7 cellular contexts compared by ENCODE assay signal in the genomic region with DNA sequence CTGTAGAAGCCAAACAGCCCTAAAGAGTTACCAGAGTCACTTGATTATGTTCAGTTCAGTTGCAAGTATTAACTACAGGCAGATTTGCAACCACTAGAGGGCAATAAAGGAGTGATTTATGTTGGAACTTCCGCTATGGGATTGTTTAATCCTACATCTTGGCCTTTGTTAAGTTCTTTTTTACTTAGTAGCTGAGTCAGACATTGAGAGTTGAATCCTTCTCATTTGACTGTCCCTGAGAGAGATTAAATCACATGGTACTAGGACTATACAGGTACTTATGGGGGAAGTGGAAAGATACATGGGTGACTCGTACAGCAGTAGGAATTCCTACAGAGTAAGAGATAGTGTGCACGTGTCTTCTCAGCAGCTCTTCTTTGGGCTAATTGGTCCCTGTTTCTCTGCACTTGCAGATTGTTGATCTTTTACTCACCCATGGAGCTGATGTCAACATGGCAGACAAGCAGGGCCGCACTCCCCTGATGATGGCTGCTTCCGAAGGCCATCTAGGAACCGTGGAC. TPM values are rescaled to one million over a fixed set of nuclear protein-coding genes. Genes with fewer than 3 reads are reported as not detected.
A peak's percentile ranks its signal among the peaks of the same experiment; 100 is the strongest.
DNase-seq lines count a peak whose midpoint lies in the region; ATAC-seq, FAIRE-seq and TF ChIP-seq lines count a peak whose summit lies in the region.

No MANE protein-coding gene starts in this region.

- peak overlapping the region in 1 of 9 donors; percentile 0 for H3K27ac Mint-ChIP-seq in naive thymus-derived CD4-positive, alpha-beta T cell

- TF ChIP-seq CTCF in LNCaP clone FGC (IDR thresholded peaks at IDR 0.05; ENCODE audit: control insufficient read depth, extremely low read depth, insufficient read depth): peak; percentile 64
- TF ChIP-seq CTCF in epithelial cell of proximal tubule (conservative IDR thresholded peaks at IDR 0.05; ENCODE audit: low read depth, low read length): peak; percentile 77

- peaks cover 0 to 6% (median 4%) of the 10 kb centered on the region in 7 donors for H3K4me1 Mint-ChIP-seq in naive thymus-derived CD4-positive, alpha-beta T cell

- POLR2A ChIA-PET in naive thymus-derived CD4-positive, alpha-beta T cell (lab: Charles Lee): no interaction called here

- H3K27me3 Mint-ChIP-seq in naive thymus-derived CD4-positive, alpha-beta T cell: peaks cover 0 to 18% (median 0%) of the 10 kb centered on the region in 5 donors

- no peaks in the 10 kb centered on the region for H3K9me3 Mint-ChIP-seq in naive thymus-derived CD4-positive, alpha-beta T cell

- H3K4me1 ChIP-seq in naive thymus-derived CD4-positive, alpha-beta T cell (ENCODE audit: control insufficient read depth in 2 of 2, insufficient read depth in 2 of 2, low read length in 2 of 2): no peaks in the 10 kb centered on the region
- H3K4me1 ChIP-seq in effector memory CD4-positive, alpha-beta T cell (ENCODE audit: control insufficient read depth, insufficient read depth, low read length, poor library complexity, severe bottlenecking): no peaks in the 10 kb centered on the region

- peak; percentile 57 for FAIRE-seq in RCC 7860 (lab: Jason Lieb, UNC)

- no peak overlapping the region for H3K4me3 ChIP-seq in LNCaP clone FGC (ENCODE audit: low read depth, low read length)
- H3K4me3 ChIP-seq in epithelial cell of proximal tubule (ENCODE audit: low read depth, low read length): no peak overlapping the region
- no peak overlapping the region for H3K4me3 ChIP-seq in naive thymus-derived CD4-positive, alpha-beta T cell (ENCODE audit: low read length)
- no peak overlapping the region for H3K4me3 ChIP-seq in effector memory CD4-positive, alpha-beta T cell (ENCODE audit: insufficient read depth, low read depth, low read length, poor library complexity, severe bottlenecking)

- intact Hi-C loops in naive thymus-derived CD4-positive, alpha-beta T cell (cut with micrococcal nuclease): loop anchor here (1.0 to 10.0 kb wide), 8 partner anchors 74 to 983 kb away; a partner anchor contains a TSS

- peaks cover 0 to 7% (median 5%) of the 10 kb centered on the region in 5 donors for H3K36me3 Mint-ChIP-seq in naive thymus-derived CD4-positive, alpha-beta T cell

- H3K4me3 Mint-ChIP-seq in naive thymus-derived CD4-positive, alpha-beta T cell: no peak overlapping the region

- in situ Hi-C loops in G401 (cut with HindIII; ENCODE audit: low sequenced_read_pairs): no loop called here

- CTCF ChIA-PET in naive thymus-derived CD4-positive, alpha-beta T cell (lab: Charles Lee): interaction anchor here (1.1 to 2.0 kb wide), 11 partner anchors 8 to 984 kb away, joined by 3 to 16 read pairs (median 4); no protein-coding TSS in a partner anchor

- H3K27me3 ChIP-seq in naive thymus-derived CD4-positive, alpha-beta T cell (ENCODE audit: control insufficient read depth in 2 of 2, insufficient read depth in 2 of 2, low read length in 2 of 2): no peaks in the 10 kb centered on the region
- no peaks in the 10 kb centered on the region for H3K27me3 ChIP-seq in effector memory CD4-positive, alpha-beta T cell (replicated peaks; ENCODE audit: control insufficient read depth, insufficient read depth, low read length, poor library complexity, severe bottlenecking)

- no peaks in the 10 kb centered on the region for H3K9me3 ChIP-seq in naive thymus-derived CD4-positive, alpha-beta T cell (ENCODE audit: control insufficient read depth in 2 of 3, low read length in 3 of 3)
- no peaks in the 10 kb centered on the region for H3K9me3 ChIP-seq in effector memory CD4-positive, alpha-beta T cell (ENCODE audit: control insufficient read depth, low read length)

- no peak overlapping the region for H3K27ac ChIP-seq in naive thymus-derived CD4-positive, alpha-beta T cell (ENCODE audit: low read depth, low read length)
- H3K27ac ChIP-seq in effector memory CD4-positive, alpha-beta T cell (ENCODE audit: insufficient read depth, low read length, poor library complexity, severe bottlenecking): no peak overlapping the region

- H3K36me3 ChIP-seq in naive thymus-derived CD4-positive, alpha-beta T cell (ENCODE audit: control insufficient read depth in 2 of 3, insufficient read depth in 3 of 3, low read length in 3 of 3): no peaks in the 10 kb centered on the region
- no peaks in the 10 kb centered on the region for H3K36me3 ChIP-seq in effector memory CD4-positive, alpha-beta T cell (ENCODE audit: control insufficient read depth, insufficient read depth, low read length)

- peak; percentile 78 for ATAC-seq in naive thymus-derived CD4-positive, alpha-beta T cell

- DNase-seq in G401 (ENCODE audit: low spot score): peak; percentile 48
- peak; percentile 42 for DNase-seq in LNCaP clone FGC (ENCODE audit: low read depth)
- peak; percentile 69 for DNase-seq in RCC 7860 (ENCODE audit: low spot score)
- peak; percentile 52 for DNase-seq in epithelial cell of proximal tubule (ENCODE audit: low read depth)
- peak in 5 of 9 donors; percentile 24 to 44 (median 30) for DNase-seq in naive thymus-derived CD4-positive, alpha-beta T cell
- DNase-seq in effector memory CD4-positive, alpha-beta T cell: no peak
- no peak for DNase-seq in NK-92 treated with Interleukin-12 subunit alpha and Interleukin-12 subunit beta, amount 100 ng/mL, for 24 hours (lab: John Stamatoyannopoulos, UW)

RNA-seq across cellular contexts. Expression of a gene that starts 40.3 kb away (rescaled TPM):
- 1.5 TPM in 1 of 2 replicates, not detected in the other for total RNA-seq in G401 (2014; rRNA removed; shearing (Covaris generic))
- total RNA-seq in epithelial cell of proximal tubule: 16.0 and 18.0 TPM in 2 replicates
- 10 to 100 TPM in 3 of 5 experiments, 1 to 10 TPM in 2; 5.0 to 20.4 (median 11.0) TPM for total RNA-seq in naive thymus-derived CD4-positive, alpha-beta T cell
- 1 to 10 TPM; 1.9 to 3.0 TPM for polyA plus RNA-seq in naive thymus-derived CD4-positive, alpha-beta T cell

Comparison
In these comparisons a context has a peak if more than half of its experiments do, and no peak if none do; other contexts are left out.
1. DNase-seq: peak in G401 (single experiment), LNCaP clone FGC (single experiment), RCC 7860 (single experiment), epithelial cell of proximal tubule (single experiment) and naive thymus-derived CD4-positive, alpha-beta T cell (5 of 9); none in effector memory CD4-positive, alpha-beta T cell (0 of 3) and NK-92 treated with Interleukin-12 subunit alpha and Interleukin-12 subunit beta, amount 100 ng/mL, for 24 hours (single experiment).